In genomic region chr12:106358410-106359241, GRCh38 we compare ENCODE assay signal across 8 cellular contexts. TPM values are rescaled to one million over a fixed set of nuclear protein-coding genes. Genes with fewer than 3 reads are reported as not detected.
DNase-seq lines count a peak whose midpoint lies in the region; ATAC-seq and TF ChIP-seq lines count a peak whose summit lies in the region.

No MANE protein-coding gene starts in this region.

- peaks cover 13% of the 10 kb centered on the region for H3K4me1 Mint-ChIP-seq in MCF 10A (ENCODE audit: insufficient read depth, unreplicated experiment)

- H3K27ac Mint-ChIP-seq in MCF 10A (ENCODE audit: low read depth, unreplicated experiment): peak overlapping the region; percentile 94

- peaks cover 3 to 8% of the 10 kb centered on the region in 2 donors for H3K4me1 ChIP-seq in thoracic aorta (ENCODE audit: control insufficient read depth in 1 of 2, low read depth in 2 of 2)

- intact Hi-C loops in MCF 10A (cut with micrococcal nuclease): no loop called here

- TSS peak; percentile 70 for BruUV-seq in MCF 10A (replicated peaks; lab: Mats Ljungman, UMichigan)

- peaks cover 8% of the 10 kb centered on the region for H3K36me3 Mint-ChIP-seq in MCF 10A (ENCODE audit: insufficient read depth, unreplicated experiment)

- no peaks in the 10 kb centered on the region for H3K9me3 ChIP-seq in thoracic aorta

- no peaks in the 10 kb centered on the region for H3K27me3 Mint-ChIP-seq in MCF 10A (ENCODE audit: insufficient read depth, unreplicated experiment)

- ATAC-seq in GM18498 (IDR thresholded peaks at IDR 0.05; ENCODE audit: unreplicated experiment): peak; percentile 12
- ATAC-seq in HG02610 (IDR thresholded peaks at IDR 0.05; ENCODE audit: unreplicated experiment): peak; percentile 7
- ATAC-seq in left lobe of liver: peak; percentile 21
- peak; percentile 28 for ATAC-seq in thoracic aorta (ENCODE audit: insufficient number of reproducible peaks, low FRiP score, low read depth)

- TF ChIP-seq CTCF in MCF 10A (IDR thresholded peaks at IDR 0.05; ENCODE audit: unreplicated experiment) (no peak), thoracic aorta (IDR thresholded peaks at IDR 0.05) (no peak)

- H3K4me3 Mint-ChIP-seq in MCF 10A (ENCODE audit: unreplicated experiment): peak overlapping the region; percentile 86

- DNase-seq in NCI-H69 (lab: John Stamatoyannopoulos, UW) (peak; percentile 72), MCF 10A (ENCODE audit: unreplicated experiment) (peak; percentile 6), left lobe of liver (ENCODE audit: low spot score) (peak; percentile 56), thoracic aorta (ENCODE audit: low spot score) (no peak), NCI-H187 treated with DMSO at 0.1 percent for 48 hours (lab: John Stamatoyannopoulos, UW) (no peak)
- DNase-seq in stimulated activated CD4-positive, alpha-beta T cell treated with anti-CD3 and anti-CD28 coated beads, Interleukin-12 subunit alpha, Interleukin-12 subunit beta, amount 100 ng/mL, for 4 hours: no peak

- H3K27me3 ChIP-seq in thoracic aorta (replicated peaks; ENCODE audit: insufficient read depth): no peaks in the 10 kb centered on the region

- H3K36me3 ChIP-seq in thoracic aorta: no peaks in the 10 kb centered on the region

- no peaks in the 10 kb centered on the region for H3K9me3 Mint-ChIP-seq in MCF 10A (ENCODE audit: unreplicated experiment)

- H3K4me3 ChIP-seq in thoracic aorta: peak overlapping the region; percentile 95

- peak overlapping the region; percentile 85 to 87 for H3K27ac ChIP-seq in thoracic aorta

- POLR2A ChIA-PET in MCF 10A (lab: Yijun Ruan, JAX): interaction anchor here (0.6 to 4.1 kb wide), 34 partner anchors 10 to 1326 kb away, joined by 3 to 50 read pairs (median 5); partner anchors contain the start of genes APPL2, CKAP4, MTERF2 and TCP11L2

- CTCF ChIA-PET in MCF 10A (lab: Yijun Ruan, JAX): interaction anchor here (0.6 to 4.8 kb wide), 32 partner anchors 9 to 1166 kb away, joined by 3 to 54 read pairs (median 4); partner anchors contain the start of gene TCP11L2

RNA-seq across cellular contexts. Expression of gene POLR3B, which starts 1.1 kb away (rescaled TPM):
- total RNA-seq in MCF 10A (2022) (11.1 and 15.7 TPM in 2 replicates), left lobe of liver (7.9 TPM), thoracic aorta (1 to 10 TPM; 7.7 to 7.8 TPM)

RNA-seq across cellular contexts. Expression of gene TCP11L2, which starts 56.1 kb away (rescaled TPM):
- total RNA-seq in MCF 10A (2022) (10.2 and 11.4 TPM in 2 replicates), left lobe of liver (8.9 TPM), thoracic aorta (10 to 100 TPM; 23.1 to 23.2 TPM)

Comparison
In these comparisons a context has a peak if more than half of its experiments do, and no peak if none do; other contexts are left out.
1. DNase-seq: peak in NCI-H69 (single experiment), MCF 10A (single experiment) and left lobe of liver (single experiment); none in thoracic aorta (single experiment), NCI-H187 treated with DMSO at 0.1 percent for 48 hours (single experiment) and stimulated activated CD4-positive, alpha-beta T cell treated with anti-CD3 and anti-CD28 coated beads, Interleukin-12 subunit alpha, Interleukin-12 subunit beta, amount 100 ng/mL, for 4 hours (single experiment).
2. Peak in every context shown above with its lines, with median percentiles within 50 percentile points of each other: ATAC-seq.